In the genomic region with DNA sequence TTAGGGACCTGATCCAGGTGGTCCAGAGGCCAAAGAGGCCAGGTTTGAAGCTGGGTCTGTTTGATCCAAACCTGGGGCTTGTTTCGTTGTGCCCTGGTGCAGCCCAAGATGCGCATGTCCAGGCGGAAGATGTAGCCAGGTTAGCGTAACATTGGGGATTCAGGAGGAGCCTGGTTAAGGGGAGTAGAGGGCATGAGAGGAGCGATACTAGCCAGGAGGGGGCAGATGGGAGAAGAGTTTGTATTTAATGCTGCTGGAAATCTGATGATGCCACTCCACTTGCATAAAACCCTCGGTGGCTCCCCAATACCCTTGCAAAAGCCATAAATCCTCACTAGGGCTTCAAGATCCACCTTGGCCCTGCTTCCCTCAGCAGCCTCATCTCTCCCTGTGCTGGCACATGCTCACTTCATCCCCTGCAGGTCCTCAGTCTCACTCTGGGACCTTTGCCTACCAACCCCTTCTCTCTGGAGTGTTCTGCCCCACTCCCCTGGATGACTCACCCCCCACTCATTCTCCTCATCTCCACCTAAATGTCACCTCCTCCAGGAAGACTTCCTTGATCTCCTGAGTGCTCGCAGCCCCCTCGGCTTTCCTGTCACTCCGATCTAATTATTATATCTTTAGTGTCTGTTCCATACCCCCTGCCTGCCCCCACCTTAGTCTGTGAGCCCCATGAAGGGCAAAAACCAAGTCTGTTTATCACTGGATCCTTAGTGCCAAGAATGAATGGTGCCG, we compare ENCODE assay signal across 23 cellular contexts.
A peak's percentile ranks its signal among the peaks of the same experiment; 100 is the strongest.
DNase-seq lines count a peak whose midpoint lies in the region; ATAC-seq and TF ChIP-seq lines count a peak whose summit lies in the region.
"Had no signal": no experiment of that assay in that cellular context is flagged by ENCODE, and none has a peak within 500 bp of the region (broad histone marks: within the 10 kb centered on the region; RNA-seq: fewer than 3 reads in every experiment).

No MANE protein-coding gene starts in this region.

- no peaks in the 10 kb centered on the region; the same call in 1 of the 2 replicates for H3K36me3 ChIP-seq in BE2C
- no peaks in the 10 kb centered on the region for H3K36me3 ChIP-seq in upper lobe of right lung
- H3K36me3 ChIP-seq: gastroesophageal sphincter, SJSA1, vagina had no signal

- ATAC-seq in memory B cell (ENCODE audit: low read depth) (no peak), HG03135 (IDR thresholded peaks at IDR 0.05; ENCODE audit: unreplicated experiment) (no peak), upper lobe of right lung (no peak)
- ATAC-seq: activated CD8-positive, alpha-beta T cell treated with anti-CD3 and anti-CD28 coated beads, Interleukin-2, amount 10 ng/mL, durations not matched to agents 7 days and 5 days; body of pancreas; gastroesophageal sphincter; left colon had no signal

- H3K4me3 ChIP-seq in BE2C (ENCODE audit: low read depth, low read length) = no peak overlapping the region
- no peak overlapping the region for H3K4me3 ChIP-seq in HFF-Myc (replicated peaks; ENCODE audit: low read depth, low read length)
- H3K4me3 ChIP-seq in cardiac fibroblast (replicated peaks in 1 of 2; ENCODE audit: low read depth in 2 of 2, low read length in 2 of 2) = no peak overlapping the region
- no peak overlapping the region for H3K4me3 ChIP-seq in upper lobe of right lung
- H3K4me3 ChIP-seq: body of pancreas, gastroesophageal sphincter, PC-9, SJSA1, vagina had no signal

- H3K36me3 Mint-ChIP-seq in memory B cell = peaks cover 43% of the 10 kb centered on the region

- H3K4me1 ChIP-seq in BE2C (no peaks in the 10 kb centered on the region), upper lobe of right lung (no peaks in the 10 kb centered on the region)
- H3K4me1 ChIP-seq: body of pancreas, vagina had no signal

- peak; percentile 29; the same call in 1 of the 2 replicates for TF ChIP-seq CTCF in BE2C (IDR thresholded peaks at IDR 0.05; ENCODE audit: low read depth, low read length)
- TF ChIP-seq CTCF in HFF-Myc (IDR thresholded peaks at IDR 0.05; ENCODE audit: low read depth, low read length, missing control alignments) = peak; percentile 8
- TF ChIP-seq CTCF in cardiac fibroblast (IDR thresholded peaks at IDR 0.05; ENCODE audit: low read depth, low read length) = peak; percentile 17
- TF ChIP-seq CTCF in upper lobe of right lung (IDR thresholded peaks at IDR 0.05) = no peak

- peaks cover 3% of the 10 kb centered on the region for H3K9me3 Mint-ChIP-seq in memory B cell
- H3K9me3 Mint-ChIP-seq: activated naive CD4-positive, alpha-beta T cell treated with anti-CD3 and anti-CD28 coated beads, Interleukin-2, amount 50 U/mL, for 24 hours had no signal

- no peak overlapping the region for H3K4me3 Mint-ChIP-seq in memory B cell
- H3K4me3 Mint-ChIP-seq: activated CD8-positive, alpha-beta T cell treated with anti-CD3 and anti-CD28 coated beads, Interleukin-2, amount 10 ng/mL, durations not matched to agents 7 days and 5 days; activated naive CD4-positive, alpha-beta T cell treated with anti-CD3 and anti-CD28 coated beads, Interleukin-2, amount 50 U/mL, for 24 hours; mesothelial cell of epicardium; nephron progenitor cell had no signal

- H3K27ac Mint-ChIP-seq in memory B cell = peak overlapping the region; percentile 26
- H3K27ac Mint-ChIP-seq: activated CD8-positive, alpha-beta T cell treated with anti-CD3 and anti-CD28 coated beads, Interleukin-2, amount 10 ng/mL, durations not matched to agents 7 days and 5 days; activated naive CD4-positive, alpha-beta T cell treated with anti-CD3 and anti-CD28 coated beads, Interleukin-2, amount 50 U/mL, for 24 hours; mesothelial cell of epicardium; nephron progenitor cell had no signal

- DNase-seq in BE2C (no peak), HFF-Myc (ENCODE audit: extremely low read depth, low read depth) (no peak), cardiac fibroblast (ENCODE audit: low read depth in 2 of 2) (no peak), memory B cell (ENCODE audit: low spot score in 2 of 2) (no peak), upper lobe of right lung (no peak), HuH-7.5 (ENCODE audit: low spot score) (no peak)
- DNase-seq in activated CD8-positive, alpha-beta memory T cell treated with anti-CD3 and anti-CD28 coated beads, Interleukin-2, amount 50 U/mL, for 4 hours = no peak
- DNase-seq: activated CD8-positive, alpha-beta T cell treated with anti-CD3 and anti-CD28 coated beads, Interleukin-2, amount 10 ng/mL, durations not matched to agents 7 days and 5 days; activated T-cell treated with anti-CD3 and anti-CD28 coated beads, Interleukin-2, amount 50 U/mL, for 48 hours; body of pancreas; DMS79 treated with DMSO at 0.1 percent for 48 hours; left colon; NCI-H1417; NCI-H526 treated with DMSO at 0.1 percent for 48 hours; nephron progenitor cell; PC-9 had no signal

- intact Hi-C loops in upper lobe of right lung (cut with DNase I) = loop anchor here (10.0 kb wide), 1 partner anchor 1052 kb away; a partner anchor contains a TSS

- H3K27ac ChIP-seq in upper lobe of right lung = no peak overlapping the region
- H3K27ac ChIP-seq: body of pancreas, epithelial cell of prostate, gastroesophageal sphincter, PC-9, SJSA1, vagina had no signal

- peaks cover 3% of the 10 kb centered on the region for H3K9me3 ChIP-seq in BE2C
- no peaks in the 10 kb centered on the region for H3K9me3 ChIP-seq in upper lobe of right lung
- H3K9me3 ChIP-seq: body of pancreas, gastroesophageal sphincter, SJSA1, vagina had no signal

- H3K27me3 ChIP-seq in BE2C = no peaks in the 10 kb centered on the region
- H3K27me3 ChIP-seq in upper lobe of right lung = no peaks in the 10 kb centered on the region
- H3K27me3 ChIP-seq: body of pancreas, gastroesophageal sphincter, SJSA1, vagina had no signal

- peaks cover 9% of the 10 kb centered on the region for H3K4me1 Mint-ChIP-seq in memory B cell

- no peaks in the 10 kb centered on the region for H3K27me3 Mint-ChIP-seq in memory B cell
- H3K27me3 Mint-ChIP-seq: activated naive CD4-positive, alpha-beta T cell treated with anti-CD3 and anti-CD28 coated beads, Interleukin-2, amount 50 U/mL, for 24 hours had no signal
